ENCODE assay signal across 14 cellular contexts in the genomic region with DNA sequence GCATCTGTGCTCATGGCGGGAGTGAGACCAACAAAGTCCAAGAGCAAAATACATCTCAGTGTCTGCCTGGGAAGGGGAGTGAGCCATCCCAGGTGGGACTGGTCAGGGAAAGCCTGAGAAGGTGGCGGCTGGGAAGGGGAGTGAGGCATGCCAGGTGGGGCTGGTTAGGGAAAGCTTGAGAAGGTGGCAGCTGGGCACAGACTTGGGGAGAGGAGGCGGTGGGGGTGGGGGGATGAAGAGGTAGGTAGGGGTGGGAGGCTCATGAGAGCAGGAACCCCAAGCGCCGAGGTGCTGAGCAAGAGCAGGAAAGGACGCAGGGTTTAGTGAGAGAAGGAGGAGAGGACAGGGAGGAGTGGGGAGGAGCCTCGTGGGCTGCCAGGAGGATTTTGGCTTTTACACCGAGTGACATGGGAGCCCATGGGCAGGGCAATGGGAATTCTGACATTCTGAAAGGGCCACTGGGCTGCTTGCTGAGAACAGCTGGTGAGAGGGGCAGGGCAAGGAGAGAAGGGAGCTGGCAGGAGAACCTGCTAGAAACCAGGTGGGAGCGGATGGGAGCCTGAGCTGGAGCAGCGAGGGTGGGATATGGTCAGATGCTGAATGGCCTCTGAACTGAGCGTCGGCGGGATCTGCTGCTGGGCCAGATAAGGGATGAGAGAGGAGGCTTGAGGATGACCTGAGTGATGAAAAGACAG.
A peak's percentile ranks its signal among the peaks of the same experiment; 100 is the strongest.
DNase-seq lines count a peak whose midpoint lies in the region; TF ChIP-seq lines count a peak whose summit lies in the region.
"Had no signal": no experiment of that assay in that cellular context is flagged by ENCODE, and none has a peak within 500 bp of the region (broad histone marks: within the 10 kb centered on the region; RNA-seq: fewer than 3 reads in every experiment).

No MANE protein-coding gene starts in this region.

- intact Hi-C loops in vagina (cut with DNase I): no loop called here

- H3K36me3 ChIP-seq in neural progenitor cell (no peaks in the 10 kb centered on the region), vagina (no peaks in the 10 kb centered on the region)
- H3K36me3 ChIP-seq: BLaER1 treated with 17β-estradiol and CSF1 and Interleukin-3, amounts not matched to agents 10 nM and 100 nM had no signal

- H3K9me3 Mint-ChIP-seq in neural progenitor cell: peaks cover 4% of the 10 kb centered on the region
- H3K9me3 Mint-ChIP-seq: CD4-positive, alpha-beta T cell had no signal

- H3K79me2 ChIP-seq in neural progenitor cell (ENCODE audit: low read depth): no peaks in the 10 kb centered on the region

- H3K9me3 ChIP-seq in neural progenitor cell (ENCODE audit: low read depth) (no peaks in the 10 kb centered on the region), vagina (no peaks in the 10 kb centered on the region)
- H3K9me3 ChIP-seq: BLaER1 treated with 17β-estradiol and CSF1 and Interleukin-3, amounts not matched to agents 10 nM and 100 nM had no signal

- H3K27me3 Mint-ChIP-seq in neural progenitor cell (ENCODE audit: insufficient read depth, low read depth): peaks cover 3% of the 10 kb centered on the region

- TF ChIP-seq CTCF in neural progenitor cell (IDR thresholded peaks at IDR 0.05): no peak
- no peak for TF ChIP-seq CTCF in vagina (IDR thresholded peaks at IDR 0.05)

- H4K20me1 ChIP-seq in neural progenitor cell (ENCODE audit: low read depth): no peaks in the 10 kb centered on the region
- H4K20me1 ChIP-seq: BLaER1 treated with 17β-estradiol and CSF1 and Interleukin-3, amounts not matched to agents 10 nM and 100 nM had no signal

- no peak for TF ChIP-seq POLR2A in vagina (IDR thresholded peaks at IDR 0.05)

- H3K4me1 ChIP-seq in neural progenitor cell: peaks cover 6% of the 10 kb centered on the region
- peaks cover 14% of the 10 kb centered on the region for H3K4me1 ChIP-seq in vagina

- no peaks in the 10 kb centered on the region for H3K36me3 Mint-ChIP-seq in neural progenitor cell

- no peak overlapping the region for H3K4me3 ChIP-seq in neural progenitor cell
- H3K4me3 ChIP-seq in vagina: no peak overlapping the region
- H3K4me3 ChIP-seq: BLaER1 treated with 17β-estradiol and CSF1 and Interleukin-3, amounts not matched to agents 10 nM and 100 nM; GM12878; GM23248 had no signal

- peaks cover 24% of the 10 kb centered on the region for H3K4me1 Mint-ChIP-seq in neural progenitor cell

- H3K27ac ChIP-seq in neural progenitor cell (no peak overlapping the region), vagina (no peak overlapping the region)
- H3K27ac ChIP-seq: BLaER1 treated with 17β-estradiol and CSF1 and Interleukin-3, amounts not matched to agents 10 nM and 100 nM; GM23248 had no signal

- H3K4me2 ChIP-seq in neural progenitor cell: no peak overlapping the region
- H3K4me2 ChIP-seq: BLaER1 treated with 17β-estradiol and CSF1 and Interleukin-3, amounts not matched to agents 10 nM and 100 nM had no signal

- H3K27me3 ChIP-seq in neural progenitor cell (no peaks in the 10 kb centered on the region), vagina (no peaks in the 10 kb centered on the region)
- H3K27me3 ChIP-seq: BLaER1 treated with 17β-estradiol and CSF1 and Interleukin-3, amounts not matched to agents 10 nM and 100 nM had no signal

- H2AFZ ChIP-seq in neural progenitor cell (replicated peaks): no peak overlapping the region
- H2AFZ ChIP-seq: GM23248 had no signal

- peaks cover 7% of the 10 kb centered on the region for H3F3A ChIP-seq in neural progenitor cell (ENCODE audit: low read depth)

- no peak overlapping the region for H3K9ac ChIP-seq in neural progenitor cell
- H3K9ac ChIP-seq: BLaER1 treated with 17β-estradiol and CSF1 and Interleukin-3, amounts not matched to agents 10 nM and 100 nM; GM23248 had no signal

- no peak overlapping the region for H3K4me3 Mint-ChIP-seq in neural progenitor cell
- H3K4me3 Mint-ChIP-seq: CD4-positive, alpha-beta T cell had no signal

- peak; percentile 21 for DNase-seq in activated CD8-positive, alpha-beta memory T cell treated with anti-CD3 and anti-CD28 coated beads for 24 hours
- DNase-seq in activated CD8-positive, alpha-beta memory T cell treated with anti-CD3 and anti-CD28 coated beads, Interleukin-2, amount 50 U/mL, for 48 hours: no peak
- DNase-seq in ecto neural progenitor cell (ENCODE audit: low spot score): peak; percentile 43
- DNase-seq in neural progenitor cell (ENCODE audit: low spot score): no peak
- DNase-seq in vagina (ENCODE audit: extremely low spot score in 2 of 2): peak; percentile 65 to 95
- no peak for DNase-seq in DMS114 treated with DMSO at 0.1 percent for 48 hours (lab: John Stamatoyannopoulos, UW; ENCODE audit: unreplicated experiment)
- no peak for DNase-seq in CD1c-positive myeloid dendritic cell (ENCODE audit: extremely low spot score)
- DNase-seq: ACHN; Calu3; CD4-positive, alpha-beta T cell; DMS 273 treated with DMSO at 0.1 percent for 48 hours; GM23248 had no signal

- H3K27ac Mint-ChIP-seq in neural progenitor cell: peak overlapping the region; percentile 7
- H3K27ac Mint-ChIP-seq: CD4-positive, alpha-beta T cell had no signal

Comparison
In these comparisons a context has a peak if more than half of its experiments do, and no peak if none do; other contexts are left out.
1. DNase-seq: peak in activated CD8-positive, alpha-beta memory T cell treated with anti-CD3 and anti-CD28 coated beads for 24 hours (single experiment), ecto neural progenitor cell (single experiment) and vagina (2 of 2); none in activated CD8-positive, alpha-beta memory T cell treated with anti-CD3 and anti-CD28 coated beads, Interleukin-2, amount 50 U/mL, for 48 hours (single experiment), neural progenitor cell (single experiment), DMS114 treated with DMSO at 0.1 percent for 48 hours (single experiment) and CD1c-positive myeloid dendritic cell (single experiment).